Comparison of ENCODE assay signal across 8 cellular contexts in genomic region chr12:50402270-50403000, GRCh38. TPM values are rescaled to one million over a fixed set of nuclear protein-coding genes. Genes with fewer than 3 reads are reported as not detected.
DNase-seq lines count a peak whose midpoint lies in the region; ATAC-seq and TF ChIP-seq lines count a peak whose summit lies in the region.

No MANE protein-coding gene starts in this region.

- ATAC-seq in activated naive CD4-positive, alpha-beta T cell treated with anti-CD3 and anti-CD28 coated beads, Interleukin-2, amount 50 U/mL, for 72 hours: no peak
- no peak for ATAC-seq in GM19035 (IDR thresholded peaks at IDR 0.05; ENCODE audit: unreplicated experiment)

- 9 to 23% (median 18%) methylated on average over 7 of the region's 7 CpGs for WGBS in stomach, 5 donors

- peaks cover 5% of the 10 kb centered on the region for H3K9me3 Mint-ChIP-seq in T-helper 2 cell treated with Interferon-gamma antibody and Interleukin-4, amounts not matched to agents 5 μg/mL and 100 μg/mL, for 36 hours
- H3K9me3 Mint-ChIP-seq in activated naive CD4-positive, alpha-beta T cell treated with anti-CD3 and anti-CD28 coated beads, Interleukin-2, amount 50 U/mL, for 72 hours: peaks cover 0 to 5% of the 10 kb centered on the region in 2 donors

- intact Hi-C loops in stomach (cut with DNase I; ENCODE audit: low total_unique reads): no loop called here

- H3K27me3 ChIP-seq in iPS-20b (ENCODE audit: insufficient read depth, low read length) (no peaks in the 10 kb centered on the region), stomach (no peaks in the 10 kb centered on the region)

- peaks cover 27% of the 10 kb centered on the region for H3K4me1 Mint-ChIP-seq in T-helper 2 cell treated with Interferon-gamma antibody and Interleukin-4, amounts not matched to agents 5 μg/mL and 100 μg/mL, for 36 hours (ENCODE audit: low read depth)

- H3K27ac ChIP-seq in iPS-20b (ENCODE audit: low read length): no peak overlapping the region
- peak overlapping the region; percentile 64 to 96 (median 93) for H3K27ac ChIP-seq in stomach

- peaks cover 7% of the 10 kb centered on the region; the same call in 1 of the 2 replicates for H3K4me1 ChIP-seq in iPS-20b (ENCODE audit: insufficient read depth, low read length)
- H3K4me1 ChIP-seq in stomach: peaks cover 33 to 61% (median 48%) of the 10 kb centered on the region in 4 donors

- no peaks in the 10 kb centered on the region for H3K27me3 Mint-ChIP-seq in T-helper 2 cell treated with Interferon-gamma antibody and Interleukin-4, amounts not matched to agents 5 μg/mL and 100 μg/mL, for 36 hours (ENCODE audit: low read depth)

- H3K27ac Mint-ChIP-seq in T-helper 2 cell treated with Interferon-gamma antibody and Interleukin-4, amounts not matched to agents 5 μg/mL and 100 μg/mL, for 36 hours: no peak overlapping the region
- peak overlapping the region; percentile 96 to 97 for H3K27ac Mint-ChIP-seq in activated naive CD4-positive, alpha-beta T cell treated with anti-CD3 and anti-CD28 coated beads, Interleukin-2, amount 50 U/mL, for 72 hours

- H3K4me3 ChIP-seq in iPS-20b (ENCODE audit: low read length) (peak overlapping the region; percentile 89), stomach (peak overlapping the region; percentile 80 to 89 (median 83))

- no peak for TF ChIP-seq CTCF in stomach (IDR thresholded peaks at IDR 0.05)

- H3K36me3 ChIP-seq in iPS-20b (ENCODE audit: insufficient read depth, low read depth, low read length) (no peaks in the 10 kb centered on the region), stomach (no peaks in the 10 kb centered on the region)

- H3K4me3 Mint-ChIP-seq in T-helper 2 cell treated with Interferon-gamma antibody and Interleukin-4, amounts not matched to agents 5 μg/mL and 100 μg/mL, for 36 hours: peak overlapping the region; percentile 98

- no peak for DNase-seq in T-helper 2 cell treated with Interferon-gamma antibody and Interleukin-4, amounts not matched to agents 5 μg/mL and 100 μg/mL, for 36 hours (ENCODE audit: low spot score)
- no peak for DNase-seq in T-helper 2 cell
- no peak for DNase-seq in activated naive CD4-positive, alpha-beta T cell treated with anti-CD3 and anti-CD28 coated beads, Interleukin-2, amount 50 U/mL, for 72 hours (ENCODE audit: low spot score in 2 of 2)
- no peak for DNase-seq in stomach
- DNase-seq in DMS153 treated with DMSO at 0.1 percent for 48 hours (lab: John Stamatoyannopoulos, UW; ENCODE audit: unreplicated experiment): no peak
- DNase-seq in middle frontal gyrus (ENCODE audit: extremely low spot score, low spot score): no peak

- no peaks in the 10 kb centered on the region for H3K9me3 ChIP-seq in iPS-20b (ENCODE audit: insufficient read depth, low read depth, low read length)
- no peaks in the 10 kb centered on the region for H3K9me3 ChIP-seq in stomach

- TF ChIP-seq POLR2A in stomach (IDR thresholded peaks at IDR 0.05): no peak

- peak overlapping the region; percentile 93 for H3K9ac ChIP-seq in iPS-20b (ENCODE audit: low read depth, low read length)

- no peak for TF ChIP-seq EP300 in stomach (IDR thresholded peaks at IDR 0.05)

- H3K36me3 Mint-ChIP-seq in T-helper 2 cell treated with Interferon-gamma antibody and Interleukin-4, amounts not matched to agents 5 μg/mL and 100 μg/mL, for 36 hours (ENCODE audit: low read depth): peaks cover 16% of the 10 kb centered on the region
- peaks cover 12 to 33% of the 10 kb centered on the region in 2 donors for H3K36me3 Mint-ChIP-seq in activated naive CD4-positive, alpha-beta T cell treated with anti-CD3 and anti-CD28 coated beads, Interleukin-2, amount 50 U/mL, for 72 hours

RNA-seq across cellular contexts. Expression of gene LARP4, which starts 1.8 kb away (rescaled TPM):
- 10 to 100 TPM; 52.3 to 58.9 TPM for total RNA-seq in activated naive CD4-positive, alpha-beta T cell treated with anti-CD3 and anti-CD28 coated beads, Interleukin-2, amount 50 U/mL, for 72 hours
- total RNA-seq in stomach: 10 to 100 TPM in 4 of 5 donors, 1 to 10 TPM in 1; 5.8 to 89.6 (median 50.4) TPM
- 1 to 10 TPM; 6.5 to 9.3 (median 8.4) TPM for polyA plus RNA-seq in stomach

RNA-seq across cellular contexts. Expression of gene FAM186A, which starts 6.0 kb away (rescaled TPM):
- under 1 TPM in 1 of 2 donors, not detected in 1; 0.02 TPM for total RNA-seq in activated naive CD4-positive, alpha-beta T cell treated with anti-CD3 and anti-CD28 coated beads, Interleukin-2, amount 50 U/mL, for 72 hours
- under 1 TPM in 1 of 5 donors, not detected in 4; 0.58 TPM for total RNA-seq in stomach
- polyA plus RNA-seq in stomach: not detected
